In genomic region chr10:81135851-81136250, GRCh38 we compare ENCODE assay signal across 19 cellular contexts.
DNase-seq lines count a peak whose midpoint lies in the region; ATAC-seq and TF ChIP-seq lines count a peak whose summit lies in the region.
"Had no signal": no experiment of that assay in that cellular context is flagged by ENCODE, and none has a peak within 500 bp of the region (broad histone marks: within the 10 kb centered on the region; RNA-seq: fewer than 3 reads in every experiment).

No MANE protein-coding gene starts in this region.

- DNase-seq in GM13977 (ENCODE audit: low spot score) = peak; percentile 31
- DNase-seq in anterior cingulate cortex (lab: John Stamatoyannopoulos, UW) = no peak
- no peak for DNase-seq in activated CD8-positive, alpha-beta T cell treated with anti-CD3 and anti-CD28 coated beads, Interleukin-2, amount 10 ng/mL, durations not matched to agents 7 days and 5 days
- no peak for DNase-seq in GOT3 (lab: John Stamatoyannopoulos, UW)
- no peak for DNase-seq in SK-N-DZ (ENCODE audit: low spot score)
- DNase-seq: activated CD8-positive, alpha-beta memory T cell treated with anti-CD3 and anti-CD28 coated beads, Interleukin-2, amount 50 U/mL, for 4 hours; amniotic stem cell; DMS53; IMR-90; islet precursor cell; naive thymus-derived CD4-positive, alpha-beta T cell; NCI-H2107; Peyer's patch; sigmoid colon; thyroid gland had no signal

- no peak overlapping the region for H3K27ac Mint-ChIP-seq in activated CD8-positive, alpha-beta T cell treated with anti-CD3 and anti-CD28 coated beads, Interleukin-2, amount 10 ng/mL, durations not matched to agents 7 days and 5 days
- H3K27ac Mint-ChIP-seq: dendritic cell treated with granulocyte-macrophage colony-stimulating factor and Interleukin-4, amounts not matched to agents 40 ng/mL and 50 ng/mL, for 4 days; naive thymus-derived CD4-positive, alpha-beta T cell had no signal

- H3K4me1 Mint-ChIP-seq in activated CD8-positive, alpha-beta T cell treated with anti-CD3 and anti-CD28 coated beads, Interleukin-2, amount 10 ng/mL, durations not matched to agents 7 days and 5 days (ENCODE audit: low read depth) = no peaks in the 10 kb centered on the region
- H3K4me1 Mint-ChIP-seq: naive thymus-derived CD4-positive, alpha-beta T cell had no signal

- ATAC-seq in GM19452 (IDR thresholded peaks at IDR 0.05; ENCODE audit: unreplicated experiment) = peak; percentile 94
- ATAC-seq in HG02763 (IDR thresholded peaks at IDR 0.05; ENCODE audit: unreplicated experiment) = peak; percentile 87
- ATAC-seq in HG03439 (IDR thresholded peaks at IDR 0.05; ENCODE audit: unreplicated experiment) = peak; percentile 97
- ATAC-seq in activated CD8-positive, alpha-beta T cell treated with anti-CD3 and anti-CD28 coated beads, Interleukin-2, amount 10 ng/mL, durations not matched to agents 7 days and 5 days = no peak
- ATAC-seq: naive thymus-derived CD4-positive, alpha-beta T cell had no signal

- peak; percentile 5 for TF ChIP-seq CTCF in GM13977 (IDR thresholded peaks at IDR 0.05; ENCODE audit: extremely low read depth, insufficient read depth, missing control alignments)

- no peaks in the 10 kb centered on the region for H3K27me3 Mint-ChIP-seq in activated CD8-positive, alpha-beta T cell treated with anti-CD3 and anti-CD28 coated beads, Interleukin-2, amount 10 ng/mL, durations not matched to agents 7 days and 5 days (ENCODE audit: low read depth)
- H3K27me3 Mint-ChIP-seq: dendritic cell treated with granulocyte-macrophage colony-stimulating factor and Interleukin-4, amounts not matched to agents 40 ng/mL and 50 ng/mL, for 4 days had no signal

- in situ Hi-C loops in GM13977 (cut with MboI; ENCODE audit: low pct_unique_long_range_greater_than_20kb, low sequenced_read_pairs, unreplicated experiment) = no loop called here

- no peak overlapping the region for H3K4me3 Mint-ChIP-seq in activated CD8-positive, alpha-beta T cell treated with anti-CD3 and anti-CD28 coated beads, Interleukin-2, amount 10 ng/mL, durations not matched to agents 7 days and 5 days
- H3K4me3 Mint-ChIP-seq: dendritic cell treated with granulocyte-macrophage colony-stimulating factor and Interleukin-4, amounts not matched to agents 40 ng/mL and 50 ng/mL, for 4 days; naive thymus-derived CD4-positive, alpha-beta T cell had no signal

- CTCF ChIA-PET in activated CD8-positive, alpha-beta T cell treated with anti-CD3 and anti-CD28 coated beads, Interleukin-2, amount 10 ng/mL, durations not matched to agents 7 days and 5 days (lab: Charles Lee) = no interaction called here

- peaks cover 10% of the 10 kb centered on the region for H3K9me3 Mint-ChIP-seq in activated CD8-positive, alpha-beta T cell treated with anti-CD3 and anti-CD28 coated beads, Interleukin-2, amount 10 ng/mL, durations not matched to agents 7 days and 5 days (ENCODE audit: insufficient read depth)

- no peaks in the 10 kb centered on the region for H3K36me3 Mint-ChIP-seq in activated CD8-positive, alpha-beta T cell treated with anti-CD3 and anti-CD28 coated beads, Interleukin-2, amount 10 ng/mL, durations not matched to agents 7 days and 5 days (ENCODE audit: low read depth)

- POLR2A ChIA-PET in activated CD8-positive, alpha-beta T cell treated with anti-CD3 and anti-CD28 coated beads, Interleukin-2, amount 10 ng/mL, durations not matched to agents 7 days and 5 days (lab: Charles Lee) = no interaction called here
